In genomic region chr13:51643114-51643881, GRCh38 we compare ENCODE assay signal across 9 cellular contexts. TPM values are rescaled to one million over a fixed set of nuclear protein-coding genes. Genes with fewer than 3 reads are reported as not detected.
DNase-seq lines count a peak whose midpoint lies in the region; ATAC-seq and TF ChIP-seq lines count a peak whose summit lies in the region.
"Had no signal": no experiment of that assay in that cellular context is flagged by ENCODE, and none has a peak within 500 bp of the region (broad histone marks: within the 10 kb centered on the region; RNA-seq: fewer than 3 reads in every experiment).

No MANE protein-coding gene starts in this region.

- H2BK120ac ChIP-seq in mesenchymal stem cell (ENCODE audit: low read depth, low read length), result no peak overlapping the region

- no peaks in the 10 kb centered on the region for H3K27me3 Mint-ChIP-seq in CD14-positive monocyte (ENCODE audit: low read depth in 3 of 3)
- H3K27me3 Mint-ChIP-seq: activated CD4-positive, alpha-beta T cell treated with anti-CD3 and anti-CD28 coated beads, Interleukin-2, amount 10 ng/mL, durations not matched to agents 24 days and 14 days had no signal

- peak overlapping the region; percentile 90 to 98 for H2BK12ac ChIP-seq in mesenchymal stem cell (ENCODE audit: low read length in 2 of 2)

- peak overlapping the region; percentile 94 for H2AK5ac ChIP-seq in mesenchymal stem cell (ENCODE audit: low read length, severe bottlenecking)

- no peaks in the 10 kb centered on the region for H3K36me3 ChIP-seq in HUES64 (ENCODE audit: insufficient read depth, low read length)
- H3K36me3 ChIP-seq in brain microvascular endothelial cell (replicated peaks), result no peaks in the 10 kb centered on the region
- H3K36me3 ChIP-seq in mesenchymal stem cell (ENCODE audit: control insufficient read depth in 1 of 2, insufficient read depth in 2 of 2, low read depth in 1 of 2, low read length in 2 of 2), result no peaks in the 10 kb centered on the region
- H3K36me3 ChIP-seq in aorta (ENCODE audit: control insufficient read depth in 1 of 2, insufficient read depth in 2 of 2, low read length in 1 of 2), result no peaks in the 10 kb centered on the region
- H3K36me3 ChIP-seq in uterus, result no peaks in the 10 kb centered on the region

- H3K9me3 Mint-ChIP-seq in CD14-positive monocyte, result no peaks in the 10 kb centered on the region
- H3K9me3 Mint-ChIP-seq: activated CD4-positive, alpha-beta T cell treated with anti-CD3 and anti-CD28 coated beads, Interleukin-2, amount 10 ng/mL, durations not matched to agents 24 days and 14 days had no signal

- peaks cover 63% of the 10 kb centered on the region for H3K4me1 ChIP-seq in HUES64 (ENCODE audit: insufficient read depth, low read length)
- peaks cover 7% of the 10 kb centered on the region for H3K4me1 ChIP-seq in mesenchymal stem cell (ENCODE audit: control insufficient read depth, insufficient read depth, low read depth, low read length)
- H3K4me1 ChIP-seq in aorta (ENCODE audit: control insufficient read depth in 1 of 2, insufficient read depth in 2 of 2, low read length in 2 of 2), result peaks cover 0 to 18% of the 10 kb centered on the region in 2 donors
- peaks cover 0 to 12% of the 10 kb centered on the region in 2 donors for H3K4me1 ChIP-seq in uterus

- H4K8ac ChIP-seq in mesenchymal stem cell (ENCODE audit: low read length), result peak overlapping the region; percentile 71

- no peak overlapping the region for H2AFZ ChIP-seq in mesenchymal stem cell (ENCODE audit: low read depth, low read length)

- no peak overlapping the region for H3K4me2 ChIP-seq in mesenchymal stem cell (ENCODE audit: low read length, poor library complexity, severe bottlenecking)

- H3K4ac ChIP-seq in mesenchymal stem cell (ENCODE audit: low read depth in 1 of 2, low read length in 2 of 2), result peak overlapping the region; percentile 86 to 90

- H3K14ac ChIP-seq in mesenchymal stem cell (ENCODE audit: low read length in 2 of 2), result no peak overlapping the region

- peak overlapping the region; percentile 97 to 100 (median 99) for H3K27ac Mint-ChIP-seq in CD14-positive monocyte

- H3K4me3 ChIP-seq in HUES64 (ENCODE audit: low read length), result no peak overlapping the region
- H3K4me3 ChIP-seq in brain microvascular endothelial cell (ENCODE audit: low read depth, low read length), result peak overlapping the region; percentile 13
- H3K4me3 ChIP-seq in mesenchymal stem cell (ENCODE audit: insufficient read depth in 1 of 2, low read depth in 1 of 2, low read length in 2 of 2), result peak overlapping the region in 1 of 2 experiments; percentile 39
- no peak overlapping the region for H3K4me3 ChIP-seq in aorta (ENCODE audit: low read length in 2 of 2)
- no peak overlapping the region for H3K4me3 ChIP-seq in uterus

- peaks cover 54% of the 10 kb centered on the region for H3K4me1 Mint-ChIP-seq in CD14-positive monocyte

- H3K18ac ChIP-seq in mesenchymal stem cell (ENCODE audit: low read depth in 1 of 2, low read length in 2 of 2), result peak overlapping the region; percentile 91 to 95

- TF ChIP-seq POLR2A in uterus (IDR thresholded peaks at IDR 0.05), result no peak

- H3K79me1 ChIP-seq in mesenchymal stem cell (replicated peaks; ENCODE audit: low read length, poor library complexity, severe bottlenecking), result peaks cover 15% of the 10 kb centered on the region

- H2BK15ac ChIP-seq in mesenchymal stem cell (ENCODE audit: low read depth, poor library complexity, severe bottlenecking), result no peak overlapping the region

- H3K27me3 ChIP-seq in HUES64 (ENCODE audit: insufficient read depth, low read length) (no peaks in the 10 kb centered on the region), brain microvascular endothelial cell (replicated peaks) (no peaks in the 10 kb centered on the region), mesenchymal stem cell (ENCODE audit: control insufficient read depth in 1 of 2, insufficient read depth in 1 of 2, low read length in 2 of 2) (no peaks in the 10 kb centered on the region), aorta (ENCODE audit: control insufficient read depth in 1 of 2, insufficient read depth in 2 of 2, low read length in 1 of 2) (no peaks in the 10 kb centered on the region), uterus (no peaks in the 10 kb centered on the region)

- in situ Hi-C loops in brain microvascular endothelial cell (cut with HindIII; ENCODE audit: low pct_ligation_motif_present, low sequenced_read_pairs), result no loop called here

- H3K9ac ChIP-seq in HUES64 (ENCODE audit: low read depth, low read length) (peak overlapping the region; percentile 55; the same call in 1 of the 2 replicates), mesenchymal stem cell (ENCODE audit: low read length) (peak overlapping the region; percentile 91)

- H2BK5ac ChIP-seq in mesenchymal stem cell (ENCODE audit: low read depth, low read length, poor library complexity, severe bottlenecking), result peak overlapping the region; percentile 98

- intact Hi-C loops in CD14-positive monocyte (cut with micrococcal nuclease), result loop anchor here in 1 of 2 donors (5.0 kb wide), 1 partner anchor 46 kb away; no protein-coding TSS in a partner anchor
- intact Hi-C loops in aorta (cut with DNase I), result loop anchor here in 1 of 2 donors (10.0 kb wide), 1 partner anchor 58 kb away; the partner anchor contains the start of gene WDFY2
- intact Hi-C loops in uterus (cut with DNase I; ENCODE audit: low total_unique reads), result no loop called here

- TF ChIP-seq CTCF in CD14-positive monocyte (IDR thresholded peaks at IDR 0.05) (no peak), brain microvascular endothelial cell (IDR thresholded peaks at IDR 0.05; ENCODE audit: low read depth, low read length, missing control alignments) (no peak), uterus (IDR thresholded peaks at IDR 0.05) (no peak)

- H3K36me3 Mint-ChIP-seq in CD14-positive monocyte, result peaks cover 8 to 14% of the 10 kb centered on the region in 2 donors

- ATAC-seq in HG03025 (IDR thresholded peaks at IDR 0.05; ENCODE audit: low FRiP score, unreplicated experiment) (no peak), GM18511 (IDR thresholded peaks at IDR 0.05; ENCODE audit: unreplicated experiment) (no peak), aorta (ENCODE audit: low FRiP score) (no peak)

- H3K27ac ChIP-seq in HUES64 (ENCODE audit: low read depth, low read length) (peak overlapping the region; percentile 85), brain microvascular endothelial cell (peak overlapping the region; percentile 88), mesenchymal stem cell (ENCODE audit: low read length, poor library complexity, severe bottlenecking) (peak overlapping the region; percentile 100), aorta (ENCODE audit: low read depth in 1 of 2, low read length in 2 of 2) (no peak overlapping the region), uterus (no peak overlapping the region)

- 88% methylated on average over 3 of the region's 3 CpGs for WGBS in HUES64
- 3% methylated on average over 2 of the region's 3 CpGs for WGBS in mesenchymal stem cell
- 55 to 58% methylated on average over 3 of the region's 3 CpGs for WGBS in aorta, 2 donors

- no peak overlapping the region for H3K23ac ChIP-seq in mesenchymal stem cell (ENCODE audit: low read length in 2 of 2)

- H3K9me3 ChIP-seq in HUES64 (ENCODE audit: insufficient read depth, low read depth, low read length) (no peaks in the 10 kb centered on the region), mesenchymal stem cell (ENCODE audit: control insufficient read depth, low read length) (no peaks in the 10 kb centered on the region), aorta (ENCODE audit: control insufficient read depth, low read length) (no peaks in the 10 kb centered on the region), uterus (no peaks in the 10 kb centered on the region)

- DNase-seq in CD14-positive monocyte (ENCODE audit: low spot score) (no peak), brain microvascular endothelial cell (peak; percentile 94), mesenchymal stem cell (peak; percentile 95), aorta (no peak), uterus (no peak)
- DNase-seq: activated CD4-positive, alpha-beta T cell treated with anti-CD3 and anti-CD28 coated beads, Interleukin-2, amount 10 ng/mL, durations not matched to agents 24 days and 14 days had no signal

- H4K91ac ChIP-seq in mesenchymal stem cell (ENCODE audit: low read length), result peak overlapping the region; percentile 91

- no peak overlapping the region for H3K4me3 Mint-ChIP-seq in CD14-positive monocyte

RNA-seq across cellular contexts. Expression of gene WDFY2, which starts 59.0 kb away (rescaled TPM):
- polyA plus RNA-seq in CD14-positive monocyte (1 to 10 TPM; 6.5 to 9.1 TPM), aorta (1 to 10 TPM; 2.5 to 7.2 TPM)
- 13.7 TPM for polyA plus RNA-seq in HUES64 (2013, experiment 1 of 2)
- 11.5 TPM for polyA plus RNA-seq in HUES64 (2013, experiment 2 of 2)
- polyA plus RNA-seq in mesenchymal stem cell (2013, experiment 1 of 2), result 6.2 TPM
- 6.5 TPM for polyA plus RNA-seq in mesenchymal stem cell (2013, experiment 2 of 2)
- total RNA-seq in aorta (10 to 100 TPM; 15.3 to 24.4 TPM), uterus (10 to 100 TPM in 1 of 4 donors, 1 to 10 TPM in 3; 7.9 to 21.0 (median 9.1) TPM)

Comparison
In these comparisons a context has a peak if more than half of its experiments do, and no peak if none do; other contexts are left out.
1. DNase-seq: peak in brain microvascular endothelial cell (single experiment) and mesenchymal stem cell (single experiment); none in CD14-positive monocyte (single experiment), aorta (0 of 2) and uterus (0 of 2).
2. H3K27ac ChIP-seq: peak in HUES64 (single experiment), brain microvascular endothelial cell (single experiment) and mesenchymal stem cell (single experiment); none in aorta (0 of 2) and uterus (0 of 2).